Comparison of ENCODE assay signal across 1 cellular context in genomic region chr7:72879079-72879736, GRCh38.
TF ChIP-seq lines count a peak whose summit lies in the region.

No MANE protein-coding gene starts in this region.

TF ChIP-seq in K562, 482 proteins besides CTCF, POLR2A, EP300 and RAD21 (continued from another document):
- TF ChIP-seq EP400 (IDR thresholded peaks at IDR 0.05) = peak; percentile 87; the same call in 1 of the 2 replicates
- peak; percentile 26 for TF ChIP-seq CREB1 (IDR thresholded peaks at IDR 0.05)
- peak; percentile 72; the same call in 1 of the 2 replicates for TF ChIP-seq CREB1 (CRISPR knock-in tag; IDR thresholded peaks at IDR 0.05)
- peak in 2 of 3 experiments; percentile 70 to 94; a peak in 3 of 6 replicates for TF ChIP-seq ZBTB11 (CRISPR knock-in tag; IDR thresholded peaks at IDR 0.05)
- peak; percentile 59; the same call in 1 of the 2 replicates for TF ChIP-seq PHF8 (IDR thresholded peaks at IDR 0.05; ENCODE audit: borderline replicate concordance, low read length)
- TF ChIP-seq, protein P1, sequence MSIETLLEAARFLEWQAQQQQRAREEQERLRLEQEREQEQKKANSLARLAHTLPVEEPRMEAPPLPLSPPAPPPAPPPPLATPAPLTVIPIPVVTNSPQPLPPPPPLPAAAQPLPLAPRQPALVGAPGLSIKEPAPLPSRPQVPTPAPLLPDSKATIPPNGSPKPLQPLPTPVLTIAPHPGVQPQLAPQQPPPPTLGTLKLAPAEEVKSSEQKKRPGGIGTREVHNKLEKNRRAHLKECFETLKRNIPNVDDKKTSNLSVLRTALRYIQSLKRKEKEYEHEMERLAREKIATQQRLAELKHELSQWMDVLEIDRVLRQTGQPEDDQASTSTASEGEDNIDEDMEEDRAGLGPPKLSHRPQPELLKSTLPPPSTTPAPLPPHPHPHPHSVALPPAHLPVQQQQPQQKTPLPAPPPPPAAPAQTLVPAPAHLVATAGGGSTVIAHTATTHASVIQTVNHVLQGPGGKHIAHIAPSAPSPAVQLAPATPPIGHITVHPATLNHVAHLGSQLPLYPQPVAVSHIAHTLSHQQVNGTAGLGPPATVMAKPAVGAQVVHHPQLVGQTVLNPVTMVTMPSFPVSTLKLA (conservative IDR thresholded peaks at IDR 0.05) = peak; percentile 91 to 92
- TF ChIP-seq HCFC1 (IDR thresholded peaks at IDR 0.05; ENCODE audit: low read depth, low read length) = peak; percentile 76
- peak; percentile 50 for TF ChIP-seq NEUROD1 (IDR thresholded peaks at IDR 0.05; ENCODE audit: borderline replicate concordance, low read depth, low read length, partially characterized antibody)
- TF ChIP-seq ZNF584 (CRISPR knock-in tag; IDR thresholded peaks at IDR 0.05; ENCODE audit: low read depth) = 0 out of 2 replicates have a peak, but pooled peaks have one; percentile 27
